In the genomic region with DNA sequence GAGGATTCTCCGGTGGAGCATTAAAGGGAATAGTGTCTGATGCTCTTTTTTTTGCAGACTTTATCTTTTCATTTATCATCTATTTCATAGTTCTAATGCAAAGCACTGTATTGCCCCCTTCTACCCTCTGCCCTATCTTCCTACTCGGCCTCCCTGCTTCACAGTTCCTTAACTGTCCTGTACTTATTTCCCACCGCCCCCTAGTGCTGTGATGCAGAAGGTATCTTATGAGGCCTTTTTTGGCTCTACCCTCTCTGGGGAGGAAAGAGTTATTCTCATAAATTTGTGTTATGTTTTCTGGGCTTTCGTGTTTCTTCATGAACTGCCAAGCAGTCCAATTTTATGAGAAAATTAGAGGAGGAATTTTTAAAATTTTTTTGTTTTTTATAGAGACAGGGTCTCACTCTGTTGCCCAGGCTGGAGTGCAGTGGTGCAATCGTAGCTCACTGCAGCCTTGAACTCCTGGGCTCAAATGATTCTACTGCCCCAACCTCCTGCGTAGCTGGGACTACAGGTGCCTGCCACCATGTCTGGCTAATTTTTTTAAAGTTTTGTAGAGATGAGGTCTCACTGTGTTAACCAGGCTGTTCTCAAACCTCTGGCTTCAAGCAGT, we compare ENCODE assay signal across 1 cellular context.
TF ChIP-seq lines count a peak whose summit lies in the region.

No MANE protein-coding gene starts in this region.

TF ChIP-seq in HepG2, 621 proteins besides CTCF, POLR2A, EP300 and RAD21 (continued from another document):
- TF ChIP-seq ATF6 (CRISPR knock-in tag; conservative IDR thresholded peaks at IDR 0.05): no peak
- TF ChIP-seq SRF (IDR thresholded peaks at IDR 0.05; ENCODE audit: low read depth, low read length): peak; percentile 46; the same call in 1 of the 2 replicates
- TF ChIP-seq STAG1 (CRISPR knock-in tag; IDR thresholded peaks at IDR 0.05): peak; percentile 54
- no peak for TF ChIP-seq SP5 (CRISPR knock-in tag; IDR thresholded peaks at IDR 0.05; ENCODE audit: borderline replicate concordance, low read depth)
- no peak for TF ChIP-seq FLYWCH1 (CRISPR knock-in tag; IDR thresholded peaks at IDR 0.05)
- no peak for TF ChIP-seq ZBTB34 (CRISPR knock-in tag; IDR thresholded peaks at IDR 0.05)
- TF ChIP-seq HMGXB4 (CRISPR knock-in tag; IDR thresholded peaks at IDR 0.05; ENCODE audit: borderline replicate concordance in 1 of 2, low read depth in 1 of 2): 0 out of 4 replicates have a peak, but pooled peaks of 1 of the 2 experiments have one; percentile 49
- TF ChIP-seq MAFK (conservative IDR thresholded peaks at IDR 0.05 in 1 of 2, IDR thresholded peaks at IDR 0.05 in 1 of 2; ENCODE audit: low read length in 2 of 2): no peak
- no peak for TF ChIP-seq PBX2 (CRISPR knock-in tag; IDR thresholded peaks at IDR 0.05)
- no peak for TF ChIP-seq HNRNPH1 (optimal IDR thresholded peaks at IDR 0.05; ENCODE audit: low read depth, low read length)
- TF ChIP-seq CSRNP2 (CRISPR knock-in tag; conservative IDR thresholded peaks at IDR 0.05; ENCODE audit: low read depth): no peak
- TF ChIP-seq SIN3A (IDR thresholded peaks at IDR 0.05; ENCODE audit: borderline replicate concordance, low read depth, low read length): 0 out of 2 replicates have a peak, but pooled peaks have one; percentile 51
- TF ChIP-seq SAP130 (CRISPR knock-in tag; IDR thresholded peaks at IDR 0.05; ENCODE audit: low read depth): peak; percentile 65
- peak; percentile 94 for TF ChIP-seq ZNF652 (CRISPR knock-in tag; IDR thresholded peaks at IDR 0.05; ENCODE audit: borderline replicate concordance, low read depth)
- TF ChIP-seq ZNF446 (CRISPR knock-in tag; IDR thresholded peaks at IDR 0.05): no peak
- no peak for TF ChIP-seq PLSCR1 (CRISPR knock-in tag; IDR thresholded peaks at IDR 0.05; ENCODE audit: borderline replicate concordance)
- TF ChIP-seq ZNF292 (CRISPR knock-in tag; IDR thresholded peaks at IDR 0.05; ENCODE audit: borderline replicate concordance, low read depth): no peak
- TF ChIP-seq, protein P1, sequence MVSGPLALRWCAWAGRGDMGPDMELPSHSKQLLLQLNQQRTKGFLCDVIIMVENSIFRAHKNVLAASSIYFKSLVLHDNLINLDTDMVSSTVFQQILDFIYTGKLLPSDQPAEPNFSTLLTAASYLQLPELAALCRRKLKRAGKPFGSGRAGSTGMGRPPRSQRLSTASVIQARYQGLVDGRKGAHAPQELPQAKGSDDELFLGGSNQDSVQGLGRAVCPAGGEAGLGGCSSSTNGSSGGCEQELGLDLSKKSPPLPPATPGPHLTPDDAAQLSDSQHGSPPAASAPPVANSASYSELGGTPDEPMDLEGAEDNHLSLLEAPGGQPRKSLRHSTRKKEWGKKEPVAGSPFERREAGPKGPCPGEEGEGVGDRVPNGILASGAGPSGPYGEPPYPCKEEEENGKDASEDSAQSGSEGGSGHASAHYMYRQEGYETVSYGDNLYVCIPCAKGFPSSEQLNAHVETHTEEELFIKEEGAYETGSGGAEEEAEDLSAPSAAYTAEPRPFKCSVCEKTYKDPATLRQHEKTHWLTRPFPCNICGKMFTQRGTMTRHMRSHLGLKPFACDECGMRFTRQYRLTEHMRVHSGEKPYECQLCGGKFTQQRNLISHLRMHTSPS (CRISPR knock-in tag; IDR thresholded peaks at IDR 0.05; ENCODE audit: low read depth): no peak
- TF ChIP-seq, protein P2, sequence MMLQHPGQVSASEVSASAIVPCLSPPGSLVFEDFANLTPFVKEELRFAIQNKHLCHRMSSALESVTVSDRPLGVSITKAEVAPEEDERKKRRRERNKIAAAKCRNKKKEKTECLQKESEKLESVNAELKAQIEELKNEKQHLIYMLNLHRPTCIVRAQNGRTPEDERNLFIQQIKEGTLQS (CRISPR knock-in tag; IDR thresholded peaks at IDR 0.05): no peak
- TF ChIP-seq SOX6 (IDR thresholded peaks at IDR 0.05): no peak
- TF ChIP-seq SOX6 (CRISPR knock-in tag; IDR thresholded peaks at IDR 0.05): no peak
- no peak for TF ChIP-seq RCOR2 (CRISPR knock-in tag; IDR thresholded peaks at IDR 0.05)
- no peak for TF ChIP-seq MAFG (CRISPR knock-in tag; IDR thresholded peaks at IDR 0.05)
